In genomic region chr1:109668123-109668800, GRCh38 we compare ENCODE assay signal across 6 cellular contexts. TPM values are rescaled to one million over a fixed set of nuclear protein-coding genes. Genes with fewer than 3 reads are reported as not detected.
DNase-seq lines count a peak whose midpoint lies in the region; ATAC-seq and TF ChIP-seq lines count a peak whose summit lies in the region.

No MANE protein-coding gene starts in this region.

- H3K4me1 Mint-ChIP-seq in brain = peaks cover 24% of the 10 kb centered on the region
- peaks cover 34% of the 10 kb centered on the region for H3K4me1 Mint-ChIP-seq in nephron progenitor cell

- peaks cover 8% of the 10 kb centered on the region for H3K36me3 Mint-ChIP-seq in brain
- peaks cover 27% of the 10 kb centered on the region for H3K36me3 Mint-ChIP-seq in nephron progenitor cell (ENCODE audit: low read depth)

- peak; percentile 34 for ATAC-seq in GM19395 (IDR thresholded peaks at IDR 0.05; ENCODE audit: unreplicated experiment)
- ATAC-seq in HG02973 (IDR thresholded peaks at IDR 0.05; ENCODE audit: unreplicated experiment) = no peak

- H3K27me3 Mint-ChIP-seq in brain (no peaks in the 10 kb centered on the region), nephron progenitor cell (ENCODE audit: low read depth, poor library complexity) (peaks cover 4% of the 10 kb centered on the region)

- H3K9me3 Mint-ChIP-seq in brain = peaks cover 0 to 3% (median 0%) of the 10 kb centered on the region in 5 experiments
- H3K9me3 Mint-ChIP-seq in nephron progenitor cell = no peaks in the 10 kb centered on the region

- TF ChIP-seq CTCF in brain (conservative IDR thresholded peaks at IDR 0.05) = no peak
- no peak for TF ChIP-seq CTCF in nephron progenitor cell (IDR thresholded peaks at IDR 0.05)

- H3K4me3 Mint-ChIP-seq in brain = peak overlapping the region; percentile 83 to 87 (median 85)
- peak overlapping the region; percentile 85 for H3K4me3 Mint-ChIP-seq in nephron progenitor cell

- H3K27ac Mint-ChIP-seq in brain (peak overlapping the region in 4 of 5 experiments; percentile 75 to 84 (median 78)), nephron progenitor cell (no peak overlapping the region)

- DNase-seq in nephron progenitor cell (no peak), cortex of kidney (lab: John Stamatoyannopoulos, UW) (no peak), epidermal melanocyte (ENCODE audit: insufficient read length, low spot score) (no peak)

RNA-seq across cellular contexts. Expression of gene GSTM2, which starts 0.4 kb away (rescaled TPM):
- polyA plus RNA-seq in brain (ENCODE audit: insufficient read depth, low read depth, low replicate concordance) = 63.2 TPM

RNA-seq across cellular contexts. Expression of gene GSTM4, which starts 12.4 kb away (rescaled TPM):
- polyA plus RNA-seq in brain (ENCODE audit: insufficient read depth, low read depth, low replicate concordance) = 65.2 TPM

RNA-seq across cellular contexts. Expression of gene GSTM1, which starts 19.4 kb away (rescaled TPM):
- not detected for polyA plus RNA-seq in brain (ENCODE audit: insufficient read depth, low read depth, low replicate concordance)

RNA-seq across cellular contexts. Expression of gene GSTM5, which starts 43.8 kb away (rescaled TPM):
- 9.6 TPM for polyA plus RNA-seq in brain (ENCODE audit: insufficient read depth, low read depth, low replicate concordance)

RNA-seq across cellular contexts. Expression of gene AMPD2, which starts 48.6 kb away (rescaled TPM):
- 140 TPM for polyA plus RNA-seq in brain (ENCODE audit: insufficient read depth, low read depth, low replicate concordance)
